ENCODE assay signal across 25 cellular contexts in genomic region chr16:82056550-82056896, GRCh38. TPM values are rescaled to one million over a fixed set of nuclear protein-coding genes. Genes with fewer than 3 reads are reported as not detected.
"Had no signal": no experiment of that assay in that cellular context is flagged by ENCODE, and none has a peak within 500 bp of the region (broad histone marks: within the 10 kb centered on the region; RNA-seq: fewer than 3 reads in every experiment).

No MANE protein-coding gene starts in this region.

- H3K27me3 ChIP-seq: adrenal gland, ovary, right atrium auricular region had no signal

- H3K4me1 ChIP-seq: adrenal gland, left ventricle myocardium inferior, prostate gland, right atrium auricular region, tibial artery had no signal

- DNase-seq: activated CD4-positive, alpha-beta T cell treated with anti-CD3 and anti-CD28 coated beads for 1 hour; activated CD4-positive, alpha-beta T cell treated with anti-CD3 and anti-CD28 coated beads, Interleukin-2, amount 50 U/mL, for 1 hour; activated T-cell treated with anti-CD3 and anti-CD28 coated beads, Interleukin-2, amount 50 U/mL, for 1 hour; adrenal gland; cerebellar nuclear complex; cortex of kidney; erythroblast; glutamatergic neuron; hippocampal formation; left ventricle myocardium inferior; mesenchymal stem cell; ovary; stimulated activated CD4-positive, alpha-beta T cell treated with anti-CD3 and anti-CD28 coated beads, Interleukin-12 subunit alpha, Interleukin-12 subunit beta, amount 100 ng/mL, for 4 hours; stimulated activated CD4-positive, alpha-beta T cell treated with anti-CD3 and anti-CD28 coated beads, Interleukin-4, amount 100 ng/mL, for 4 hours; substantia nigra; T-cell; tibial artery; WERI-Rb-1 had no signal

- FAIRE-seq: astrocyte, frontal cortex, urothelium cell line had no signal

- H3K9me3 ChIP-seq: adrenal gland, left ventricle myocardium inferior, neutrophil, prostate gland, right atrium auricular region, tibial artery had no signal

- ATAC-seq: T-cell had no signal

- H3K36me3 ChIP-seq: adrenal gland, left ventricle myocardium inferior, neutrophil, ovary, prostate gland, right atrium auricular region, tibial artery, WERI-Rb-1 had no signal

- H3K4me3 ChIP-seq: adrenal gland, left ventricle myocardium inferior, ovary, prostate gland, right atrium auricular region, tibial artery had no signal

- H3K27ac ChIP-seq: adrenal gland, left ventricle myocardium inferior, neutrophil, ovary, prostate gland, right atrium auricular region, tibial artery, WERI-Rb-1 had no signal

RNA-seq across cellular contexts. Expression of gene HSD17B2, which starts 21.5 kb away (rescaled TPM):
- total RNA-seq: adrenal gland, left ventricle myocardium inferior, mononuclear cell, right atrium auricular region, T-cell had no signal

RNA-seq across cellular contexts. Expression of gene SDR42E1, which starts 45.3 kb away (rescaled TPM):
- total RNA-seq: astrocyte had no signal
